Comparison of ENCODE assay signal across 1 cellular context in genomic region chr1:35192056-35192852, GRCh38.
TF ChIP-seq lines count a peak whose summit lies in the region.

No MANE protein-coding gene starts in this region.

TF ChIP-seq in K562, 482 proteins besides CTCF, POLR2A, EP300 and RAD21 (continued from another document):
- TF ChIP-seq CHD7 (IDR thresholded peaks at IDR 0.05; ENCODE audit: low read depth, low read length) (no peak), NR2C1 (IDR thresholded peaks at IDR 0.05) (no peak), NR2C1 (tag; IDR thresholded peaks at IDR 0.05) (no peak), TRIM25 (IDR thresholded peaks at IDR 0.05; ENCODE audit: borderline replicate concordance) (no peak), IRF9 (tag; IDR thresholded peaks at IDR 0.05) (no peak), PREB (CRISPR knock-in tag; IDR thresholded peaks at IDR 0.05) (no peak), ETS1 (conservative IDR thresholded peaks at IDR 0.05; ENCODE audit: control insufficient read depth, low read depth, low read length) (no peak; the same call in none of the 2 replicates), EP400 (IDR thresholded peaks at IDR 0.05) (no peak), HDGF (IDR thresholded peaks at IDR 0.05) (no peak), ZNF740 (CRISPR knock-in tag; IDR thresholded peaks at IDR 0.05) (no peak), ZNF740 (tag; IDR thresholded peaks at IDR 0.05) (no peak), BHLHE40 (IDR thresholded peaks at IDR 0.05; ENCODE audit: low read length) (no peak), EHMT2 (IDR thresholded peaks at IDR 0.05) (no peak), ZNF217 (CRISPR knock-in tag; IDR thresholded peaks at IDR 0.05) (no peak), TFAP4 (CRISPR knock-in tag; IDR thresholded peaks at IDR 0.05; ENCODE audit: borderline replicate concordance) (0 out of 2 replicates have a peak, but pooled peaks have one; percentile 19), E2F5 (CRISPR knock-in tag; IDR thresholded peaks at IDR 0.05) (no peak; the same call in 1 of the 2 replicates), ZNF224 (CRISPR knock-in tag; IDR thresholded peaks at IDR 0.05) (no peak), CAMTA2 (CRISPR knock-in tag; conservative IDR thresholded peaks at IDR 0.05) (no peak), NONO (IDR thresholded peaks at IDR 0.05; ENCODE audit: low read depth in 2 of 2, low read length in 1 of 2) (peak; percentile 30 to 74; a peak in 2 of 4 replicates), CCAR2 (IDR thresholded peaks at IDR 0.05; ENCODE audit: low read depth, low read length) (no peak), SETDB1 (IDR thresholded peaks at IDR 0.05; ENCODE audit: low read length) (no peak), ZEB2 (IDR thresholded peaks at IDR 0.05) (no peak), SMAD1 (IDR thresholded peaks at IDR 0.05; ENCODE audit: low read depth, low read length, partially characterized antibody) (no peak), FOXA1 (IDR thresholded peaks at IDR 0.05; ENCODE audit: borderline replicate concordance) (no peak), ZFP30 (CRISPR knock-in tag; IDR thresholded peaks at IDR 0.05; ENCODE audit: borderline replicate concordance) (no peak), C11orf30 (IDR thresholded peaks at IDR 0.05; ENCODE audit: low read depth) (no peak), E2F4 (CRISPR knock-in tag; IDR thresholded peaks at IDR 0.05; ENCODE audit: low read depth) (no peak), MCM5 (IDR thresholded peaks at IDR 0.05; ENCODE audit: low read depth) (no peak), KDM5B (IDR thresholded peaks at IDR 0.05; ENCODE audit: insufficient replicate concordance, low read depth, low read length) (peak; percentile 69), ZNF165 (CRISPR knock-in tag; IDR thresholded peaks at IDR 0.05; ENCODE audit: borderline replicate concordance) (no peak), ADNP (tag; IDR thresholded peaks at IDR 0.05) (no peak), EZH2 (IDR thresholded peaks at IDR 0.05; ENCODE audit: borderline replicate concordance, low read depth, low read length) (no peak), MITF (IDR thresholded peaks at IDR 0.05) (no peak), GABPB1 (CRISPR knock-in tag; IDR thresholded peaks at IDR 0.05) (no peak), HDAC8 (tag; IDR thresholded peaks at IDR 0.05) (no peak), NCOA4 (IDR thresholded peaks at IDR 0.05; ENCODE audit: partially characterized antibody) (no peak)
